Comparison of ENCODE assay signal across 9 cellular contexts in the genomic region with DNA sequence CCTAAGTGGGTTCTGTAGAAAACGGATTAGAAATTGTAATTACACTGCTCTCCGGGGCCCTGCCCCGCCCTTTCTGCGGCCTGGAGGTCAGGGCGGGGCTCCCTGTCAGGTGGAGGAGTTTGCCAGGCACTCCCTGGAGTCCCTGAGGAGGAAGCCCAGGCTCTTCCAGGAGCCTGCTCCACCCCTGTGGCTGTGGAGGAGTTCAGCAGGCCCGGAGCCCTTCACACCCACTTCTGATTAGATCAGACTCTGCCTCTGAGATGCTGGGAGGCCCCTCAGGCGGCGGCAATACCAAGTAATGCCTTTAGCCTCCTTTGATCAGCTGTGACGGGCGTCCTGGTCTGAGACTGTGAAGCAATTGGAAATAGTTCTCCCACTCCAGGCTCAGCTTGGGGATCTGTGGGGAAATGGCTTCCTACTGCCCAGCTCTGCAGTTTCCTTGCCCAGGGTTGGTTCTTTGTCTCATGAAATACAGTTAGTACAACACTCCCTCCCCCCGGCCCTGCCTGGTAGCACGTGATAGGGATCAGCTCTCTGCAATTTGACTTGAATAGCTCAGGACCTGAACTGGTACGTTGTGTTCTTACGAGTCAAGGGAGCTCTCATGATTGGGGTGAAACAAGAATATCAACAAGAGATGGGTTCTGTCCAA. TPM values are rescaled to one million over a fixed set of nuclear protein-coding genes. Genes with fewer than 3 reads are reported as not detected.
DNase-seq lines count a peak whose midpoint lies in the region; ATAC-seq and TF ChIP-seq lines count a peak whose summit lies in the region.
"Had no signal": no experiment of that assay in that cellular context is flagged by ENCODE, and none has a peak within 500 bp of the region (broad histone marks: within the 10 kb centered on the region; RNA-seq: fewer than 3 reads in every experiment).

No MANE protein-coding gene starts in this region.

- ATAC-seq in GM21786 (IDR thresholded peaks at IDR 0.05; ENCODE audit: unreplicated experiment) (no peak), GM18868 (IDR thresholded peaks at IDR 0.05; ENCODE audit: unreplicated experiment) (no peak)

- H3K27ac ChIP-seq in layer of hippocampus (ENCODE audit: low read depth, low read length) (peak overlapping the region; percentile 80), temporal lobe (ENCODE audit: low read depth, low read length) (peak overlapping the region; percentile 46)

- no peak overlapping the region for H3K4me3 ChIP-seq in cardiac fibroblast (replicated peaks in 1 of 2; ENCODE audit: low read depth in 2 of 2, low read length in 2 of 2)

- TF ChIP-seq CTCF in cardiac fibroblast (IDR thresholded peaks at IDR 0.05; ENCODE audit: low read depth, low read length) = no peak

- H3K27me3 ChIP-seq in layer of hippocampus (ENCODE audit: control insufficient read depth, insufficient read depth, low read length) = no peaks in the 10 kb centered on the region

- DNase-seq in LHCN-M2 (ENCODE audit: low read depth) (peak; percentile 77), cardiac fibroblast (ENCODE audit: low read depth in 2 of 2) (peak; percentile 51 to 68), putamen (ENCODE audit: low spot score) (no peak), Kasumi-1 (lab: John Stamatoyannopoulos, UW) (no peak)
- DNase-seq: KG1 had no signal

RNA-seq across cellular contexts. Expression of gene BAIAP2, which starts 22.3 kb away (rescaled TPM):
- 15.2 and 22.0 TPM in 2 replicates for total RNA-seq in LHCN-M2 (2014; rRNA removed)
- polyA plus RNA-seq in LHCN-M2 (2012) = 38.8 TPM
- 20.2 TPM for total RNA-seq in temporal lobe

Comparison
In these comparisons a context has a peak if more than half of its experiments do, and no peak if none do; other contexts are left out.
1. DNase-seq: peak in LHCN-M2 (single experiment) and cardiac fibroblast (2 of 2); none in putamen (single experiment) and Kasumi-1 (0 of 2).